ENCODE assay signal across 16 cellular contexts in genomic region chr16:14339694-14340093, GRCh38.
DNase-seq lines count a peak whose midpoint lies in the region; ATAC-seq and TF ChIP-seq lines count a peak whose summit lies in the region.
"Had no signal": no experiment of that assay in that cellular context is flagged by ENCODE, and none has a peak within 500 bp of the region (broad histone marks: within the 10 kb centered on the region; RNA-seq: fewer than 3 reads in every experiment).

No MANE protein-coding gene starts in this region.

- no peak for TF ChIP-seq CTCF in epithelial cell of proximal tubule (conservative IDR thresholded peaks at IDR 0.05; ENCODE audit: low read depth, low read length)
- TF ChIP-seq CTCF in liver (IDR thresholded peaks at IDR 0.05; ENCODE audit: low read depth, low read length, missing input control), result no peak
- no peak for TF ChIP-seq CTCF in lower lobe of right lung (IDR thresholded peaks at IDR 0.05)

- H3K9me3 ChIP-seq in liver (ENCODE audit: control insufficient read depth in 4 of 4, low read length in 3 of 4) (no peaks in the 10 kb centered on the region), subcutaneous abdominal adipose tissue (ENCODE audit: control insufficient read depth in 5 of 5, low read length in 5 of 5) (peaks cover 0 to 7% (median 6%) of the 10 kb centered on the region in 5 donors), lower lobe of right lung (peaks cover 4% of the 10 kb centered on the region)

- intact Hi-C loops in activated T-helper 2 cell treated with anti-CD3 and anti-CD28 coated beads, Interferon-gamma antibody, Interleukin-2, Interleukin-4, amounts not matched to agents 10 μg/mL and 5 μg/mL and 100 μg/mL, durations not matched to agents 14 hours and 24 hours and 36 hours (cut with micrococcal nuclease), result no loop called here
- intact Hi-C loops in lower lobe of right lung (cut with DNase I), result no loop called here

- ATAC-seq in lower lobe of right lung, result no peak
- ATAC-seq in GM21526 (IDR thresholded peaks at IDR 0.05; ENCODE audit: low FRiP score, unreplicated experiment), result no peak

- no peak overlapping the region for H3K4me3 Mint-ChIP-seq in activated T-helper 2 cell treated with anti-CD3 and anti-CD28 coated beads, Interferon-gamma antibody, Interleukin-2, Interleukin-4, amounts not matched to agents 10 μg/mL and 5 μg/mL and 100 μg/mL, durations not matched to agents 14 hours and 24 hours and 36 hours (ENCODE audit: low read depth)
- H3K4me3 Mint-ChIP-seq: CD4-positive, alpha-beta memory T cell; HFFc6 had no signal

- H3K9me3 Mint-ChIP-seq in activated T-helper 2 cell treated with anti-CD3 and anti-CD28 coated beads, Interferon-gamma antibody, Interleukin-2, Interleukin-4, amounts not matched to agents 10 μg/mL and 5 μg/mL and 100 μg/mL, durations not matched to agents 14 hours and 24 hours and 36 hours, result peaks cover 5% of the 10 kb centered on the region

- H3K4me1 ChIP-seq in liver (ENCODE audit: control insufficient read depth in 4 of 4, insufficient read depth in 4 of 4, low read length in 3 of 4), result peaks cover 8 to 31% (median 16%) of the 10 kb centered on the region in 4 donors
- H3K4me1 ChIP-seq in subcutaneous abdominal adipose tissue (ENCODE audit: control insufficient read depth in 5 of 5, insufficient read depth in 5 of 5, low read length in 5 of 5), result peaks cover 0 to 20% (median 8%) of the 10 kb centered on the region in 5 donors
- H3K4me1 ChIP-seq in lower lobe of right lung, result no peaks in the 10 kb centered on the region
- H3K4me1 ChIP-seq: HAP-1 had no signal

- H3K4me3 ChIP-seq in epithelial cell of proximal tubule (ENCODE audit: low read depth, low read length) (no peak overlapping the region), liver (ENCODE audit: low read depth in 1 of 3, low read length in 3 of 3) (no peak overlapping the region), subcutaneous abdominal adipose tissue (ENCODE audit: low read depth in 1 of 5, low read length in 5 of 5) (no peak overlapping the region), lower lobe of right lung (no peak overlapping the region)
- H3K4me3 ChIP-seq: HAP-1 had no signal

- 45% methylated on average over 2 of the region's 2 CpGs for WGBS in liver

- TF ChIP-seq RAD21 in liver (IDR thresholded peaks at IDR 0.05), result peak in 1 of 2 donors; percentile 14

- no peaks in the 10 kb centered on the region for H3K36me3 ChIP-seq in liver (ENCODE audit: control insufficient read depth in 4 of 4, insufficient read depth in 3 of 4, low read depth in 1 of 4, low read length in 3 of 4)
- no peaks in the 10 kb centered on the region for H3K36me3 ChIP-seq in subcutaneous abdominal adipose tissue (ENCODE audit: control insufficient read depth in 5 of 5, insufficient read depth in 5 of 5, low read length in 5 of 5)
- no peaks in the 10 kb centered on the region for H3K36me3 ChIP-seq in lower lobe of right lung
- H3K36me3 ChIP-seq: HAP-1 had no signal

- H3K27ac Mint-ChIP-seq in activated T-helper 2 cell treated with anti-CD3 and anti-CD28 coated beads, Interferon-gamma antibody, Interleukin-2, Interleukin-4, amounts not matched to agents 10 μg/mL and 5 μg/mL and 100 μg/mL, durations not matched to agents 14 hours and 24 hours and 36 hours, result no peak overlapping the region
- H3K27ac Mint-ChIP-seq: CD4-positive, alpha-beta memory T cell; HFFc6 had no signal

- no peaks in the 10 kb centered on the region for H3K36me3 Mint-ChIP-seq in activated T-helper 2 cell treated with anti-CD3 and anti-CD28 coated beads, Interferon-gamma antibody, Interleukin-2, Interleukin-4, amounts not matched to agents 10 μg/mL and 5 μg/mL and 100 μg/mL, durations not matched to agents 14 hours and 24 hours and 36 hours (ENCODE audit: low read depth)
- H3K36me3 Mint-ChIP-seq: CD4-positive, alpha-beta memory T cell had no signal

- no peaks in the 10 kb centered on the region for H3K27me3 ChIP-seq in liver (ENCODE audit: control insufficient read depth in 4 of 4, insufficient read depth in 4 of 4, low read length in 3 of 4)
- H3K27me3 ChIP-seq in subcutaneous abdominal adipose tissue (ENCODE audit: control insufficient read depth in 5 of 5, insufficient read depth in 4 of 5, low read length in 5 of 5), result no peaks in the 10 kb centered on the region
- no peaks in the 10 kb centered on the region for H3K27me3 ChIP-seq in lower lobe of right lung (ENCODE audit: low read depth)

- H3K9ac ChIP-seq in liver (ENCODE audit: low read depth in 1 of 2, low read length in 2 of 2) (no peak overlapping the region), subcutaneous abdominal adipose tissue (ENCODE audit: low read length in 5 of 5) (no peak overlapping the region)

- no peaks in the 10 kb centered on the region for H3K4me1 Mint-ChIP-seq in activated T-helper 2 cell treated with anti-CD3 and anti-CD28 coated beads, Interferon-gamma antibody, Interleukin-2, Interleukin-4, amounts not matched to agents 10 μg/mL and 5 μg/mL and 100 μg/mL, durations not matched to agents 14 hours and 24 hours and 36 hours (ENCODE audit: low read depth)
- H3K4me1 Mint-ChIP-seq: CD4-positive, alpha-beta memory T cell had no signal

- H3K27ac ChIP-seq in liver (ENCODE audit: low read depth in 1 of 2, low read length in 2 of 2) (no peak overlapping the region), subcutaneous abdominal adipose tissue (ENCODE audit: low read depth, low read length) (peak overlapping the region; percentile 69), lower lobe of right lung (no peak overlapping the region)

- H3K27me3 Mint-ChIP-seq in activated T-helper 2 cell treated with anti-CD3 and anti-CD28 coated beads, Interferon-gamma antibody, Interleukin-2, Interleukin-4, amounts not matched to agents 10 μg/mL and 5 μg/mL and 100 μg/mL, durations not matched to agents 14 hours and 24 hours and 36 hours (ENCODE audit: low read depth), result peaks cover 5% of the 10 kb centered on the region

- DNase-seq in epithelial cell of proximal tubule (ENCODE audit: low read depth) (peak; percentile 45), lower lobe of right lung (no peak)
- no peak for DNase-seq in activated T-helper 2 cell treated with anti-CD3 and anti-CD28 coated beads, Interferon-gamma antibody, Interleukin-2, Interleukin-4, amounts not matched to agents 10 μg/mL and 5 μg/mL and 100 μg/mL, durations not matched to agents 14 hours and 24 hours and 36 hours (ENCODE audit: low spot score)
- DNase-seq: C1 segment of cervical spinal cord; Calu3; CD4-positive, alpha-beta memory T cell; COR-L47; DMS53; DMS79 treated with DMSO at 0.1 percent for 48 hours; GF-D8; GOT3; HFFc6 had no signal

TF ChIP-seq in liver, 16 proteins besides CTCF, POLR2A, EP300 and RAD21:
- TF ChIP-seq RXRA (IDR thresholded peaks at IDR 0.05) (peak in 1 of 2 donors; percentile 78), MAX (IDR thresholded peaks at IDR 0.05) (peak; percentile 67), HNF4A (conservative IDR thresholded peaks at IDR 0.05) (peak in 1 of 2 donors; percentile 18), SP1 (IDR thresholded peaks at IDR 0.05) (peak; percentile 37), ZBTB33 (IDR thresholded peaks at IDR 0.05) (peak; percentile 19), REST (IDR thresholded peaks at IDR 0.05) (no peak), FOXA2 (IDR thresholded peaks at IDR 0.05) (no peak)
TF ChIP-seq in liver: peak in this region for 5.
